Comparison of ENCODE assay signal across 1 cellular context in the genomic region with DNA sequence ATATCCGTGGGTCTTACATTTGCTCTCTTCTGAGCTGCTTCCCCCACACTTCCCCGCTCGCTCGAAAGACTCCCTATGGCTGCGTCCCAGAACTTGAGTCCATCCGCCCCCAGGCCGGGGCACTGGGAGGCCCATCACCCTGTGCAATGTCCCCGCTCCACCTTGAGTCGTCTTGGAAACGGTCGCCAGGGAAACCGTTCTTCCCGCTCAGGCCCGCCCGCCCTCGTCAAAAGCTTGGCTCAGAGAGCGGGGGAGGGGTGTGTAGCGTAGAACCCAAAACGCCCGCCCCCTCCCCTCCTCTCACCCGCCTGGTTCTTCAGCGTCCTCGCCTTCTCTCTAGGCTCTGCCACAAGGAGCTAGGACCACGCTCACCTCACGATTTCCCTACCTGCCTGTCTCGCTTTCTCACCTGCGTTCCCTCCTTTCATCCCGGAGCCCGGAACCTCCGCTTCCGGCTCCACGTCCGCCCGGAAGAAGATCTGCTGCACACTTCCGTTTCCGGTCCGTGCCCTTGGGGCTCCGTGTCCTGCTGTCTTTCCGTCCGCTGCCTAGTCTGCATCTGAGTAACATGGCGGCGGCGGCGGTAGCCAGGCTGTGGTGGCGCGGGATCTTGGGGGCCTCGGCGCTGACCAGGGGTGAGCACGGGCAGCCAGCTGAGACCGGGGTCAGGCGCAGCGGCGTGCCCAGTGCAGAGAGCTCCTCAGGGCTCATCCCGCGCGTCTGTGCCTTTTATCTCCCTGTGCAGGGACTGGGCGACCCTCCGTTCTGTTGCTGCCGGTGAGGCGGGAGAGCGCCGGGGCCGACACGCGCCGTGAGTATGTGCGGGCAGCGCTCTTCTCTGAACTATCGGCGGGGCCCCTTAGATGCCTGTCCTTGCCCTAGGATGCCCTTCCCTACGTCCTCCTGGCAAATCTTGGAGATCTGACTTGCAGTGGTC.
TF ChIP-seq lines count a peak whose summit lies in the region.

A gene (minus strand): TSS at position 447 of the 937 bp plus-strand sequence. CDS start 19 bp downstream, at position 428.
A gene (plus strand): TSS at position 551 of the 937 bp plus-strand sequence. CDS start 18 bp downstream, at position 569.

TF ChIP-seq in GM23338, 12 proteins besides CTCF, POLR2A, EP300 and RAD21:
- TF ChIP-seq, protein P1, sequence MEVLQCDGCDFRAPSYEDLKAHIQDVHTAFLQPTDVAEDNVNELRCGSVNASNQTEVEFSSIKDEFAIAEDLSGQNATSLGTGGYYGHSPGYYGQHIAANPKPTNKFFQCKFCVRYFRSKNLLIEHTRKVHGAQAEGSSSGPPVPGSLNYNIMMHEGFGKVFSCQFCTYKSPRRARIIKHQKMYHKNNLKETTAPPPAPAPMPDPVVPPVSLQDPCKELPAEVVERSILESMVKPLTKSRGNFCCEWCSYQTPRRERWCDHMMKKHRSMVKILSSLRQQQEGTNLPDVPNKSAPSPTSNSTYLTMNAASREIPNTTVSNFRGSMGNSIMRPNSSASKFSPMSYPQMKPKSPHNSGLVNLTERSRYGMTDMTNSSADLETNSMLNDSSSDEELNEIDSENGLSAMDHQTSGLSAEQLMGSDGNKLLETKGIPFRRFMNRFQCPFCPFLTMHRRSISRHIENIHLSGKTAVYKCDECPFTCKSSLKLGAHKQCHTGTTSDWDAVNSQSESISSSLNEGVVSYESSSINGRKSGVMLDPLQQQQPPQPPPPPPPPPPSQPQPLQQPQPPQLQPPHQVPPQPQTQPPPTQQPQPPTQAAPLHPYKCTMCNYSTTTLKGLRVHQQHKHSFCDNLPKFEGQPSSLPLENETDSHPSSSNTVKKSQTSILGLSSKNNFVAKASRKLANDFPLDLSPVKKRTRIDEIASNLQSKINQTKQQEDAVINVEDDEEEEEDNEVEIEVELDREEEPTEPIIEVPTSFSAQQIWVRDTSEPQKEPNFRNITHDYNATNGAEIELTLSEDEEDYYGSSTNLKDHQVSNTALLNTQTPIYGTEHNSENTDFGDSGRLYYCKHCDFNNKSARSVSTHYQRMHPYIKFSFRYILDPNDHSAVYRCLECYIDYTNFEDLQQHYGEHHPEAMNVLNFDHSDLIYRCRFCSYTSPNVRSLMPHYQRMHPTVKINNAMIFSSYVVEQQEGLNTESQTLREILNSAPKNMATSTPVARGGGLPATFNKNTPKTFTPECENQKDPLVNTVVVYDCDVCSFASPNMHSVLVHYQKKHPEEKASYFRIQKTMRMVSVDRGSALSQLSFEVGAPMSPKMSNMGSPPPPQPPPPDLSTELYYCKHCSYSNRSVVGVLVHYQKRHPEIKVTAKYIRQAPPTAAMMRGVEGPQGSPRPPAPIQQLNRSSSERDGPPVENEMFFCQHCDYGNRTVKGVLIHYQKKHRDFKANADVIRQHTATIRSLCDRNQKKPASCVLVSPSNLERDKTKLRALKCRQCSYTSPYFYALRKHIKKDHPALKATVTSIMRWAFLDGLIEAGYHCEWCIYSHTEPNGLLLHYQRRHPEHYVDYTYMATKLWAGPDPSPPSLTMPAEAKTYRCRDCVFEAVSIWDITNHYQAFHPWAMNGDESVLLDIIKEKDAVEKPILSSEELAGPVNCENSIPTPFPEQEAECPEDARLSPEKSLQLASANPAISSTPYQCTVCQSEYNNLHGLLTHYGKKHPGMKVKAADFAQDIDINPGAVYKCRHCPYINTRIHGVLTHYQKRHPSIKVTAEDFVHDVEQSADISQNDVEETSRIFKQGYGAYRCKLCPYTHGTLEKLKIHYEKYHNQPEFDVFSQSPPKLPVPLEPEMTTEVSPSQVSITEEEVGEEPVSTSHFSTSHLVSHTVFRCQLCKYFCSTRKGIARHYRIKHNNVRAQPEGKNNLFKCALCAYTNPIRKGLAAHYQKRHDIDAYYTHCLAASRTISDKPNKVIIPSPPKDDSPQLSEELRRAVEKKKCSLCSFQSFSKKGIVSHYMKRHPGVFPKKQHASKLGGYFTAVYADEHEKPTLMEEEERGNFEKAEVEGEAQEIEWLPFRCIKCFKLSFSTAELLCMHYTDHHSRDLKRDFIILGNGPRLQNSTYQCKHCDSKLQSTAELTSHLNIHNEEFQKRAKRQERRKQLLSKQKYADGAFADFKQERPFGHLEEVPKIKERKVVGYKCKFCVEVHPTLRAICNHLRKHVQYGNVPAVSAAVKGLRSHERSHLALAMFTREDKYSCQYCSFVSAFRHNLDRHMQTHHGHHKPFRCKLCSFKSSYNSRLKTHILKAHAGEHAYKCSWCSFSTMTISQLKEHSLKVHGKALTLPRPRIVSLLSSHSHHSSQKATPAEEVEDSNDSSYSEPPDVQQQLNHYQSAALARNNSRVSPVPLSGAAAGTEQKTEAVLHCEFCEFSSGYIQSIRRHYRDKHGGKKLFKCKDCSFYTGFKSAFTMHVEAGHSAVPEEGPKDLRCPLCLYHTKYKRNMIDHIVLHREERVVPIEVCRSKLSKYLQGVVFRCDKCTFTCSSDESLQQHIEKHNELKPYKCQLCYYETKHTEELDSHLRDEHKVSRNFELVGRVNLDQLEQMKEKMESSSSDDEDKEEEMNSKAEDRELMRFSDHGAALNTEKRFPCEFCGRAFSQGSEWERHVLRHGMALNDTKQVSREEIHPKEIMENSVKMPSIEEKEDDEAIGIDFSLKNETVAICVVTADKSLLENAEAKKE (CRISPR knock-in tag; IDR thresholded peaks at IDR 0.05) = no peak
- TF ChIP-seq POLR2AphosphoS5 (IDR thresholded peaks at IDR 0.05; ENCODE audit: low read depth) (peak; percentile 97), ZNF331 (CRISPR knock-in tag; IDR thresholded peaks at IDR 0.05; ENCODE audit: low read depth) (no peak), CREB1 (CRISPR knock-in tag; IDR thresholded peaks at IDR 0.05; ENCODE audit: low read depth) (peak; percentile 80), NANOG (IDR thresholded peaks at IDR 0.05; ENCODE audit: borderline replicate concordance) (no peak), JUNB (IDR thresholded peaks at IDR 0.05; ENCODE audit: unreplicated experiment) (no peak), EZH2phosphoT487 (IDR thresholded peaks at IDR 0.05; ENCODE audit: unreplicated experiment) (no peak), ZNF114 (CRISPR knock-in tag; IDR thresholded peaks at IDR 0.05) (no peak), STAT1 (IDR thresholded peaks at IDR 0.05; ENCODE audit: unreplicated experiment) (no peak), EZH2 (IDR thresholded peaks at IDR 0.05; ENCODE audit: low read depth, unreplicated experiment) (no peak)
- TF ChIP-seq, protein P2, sequence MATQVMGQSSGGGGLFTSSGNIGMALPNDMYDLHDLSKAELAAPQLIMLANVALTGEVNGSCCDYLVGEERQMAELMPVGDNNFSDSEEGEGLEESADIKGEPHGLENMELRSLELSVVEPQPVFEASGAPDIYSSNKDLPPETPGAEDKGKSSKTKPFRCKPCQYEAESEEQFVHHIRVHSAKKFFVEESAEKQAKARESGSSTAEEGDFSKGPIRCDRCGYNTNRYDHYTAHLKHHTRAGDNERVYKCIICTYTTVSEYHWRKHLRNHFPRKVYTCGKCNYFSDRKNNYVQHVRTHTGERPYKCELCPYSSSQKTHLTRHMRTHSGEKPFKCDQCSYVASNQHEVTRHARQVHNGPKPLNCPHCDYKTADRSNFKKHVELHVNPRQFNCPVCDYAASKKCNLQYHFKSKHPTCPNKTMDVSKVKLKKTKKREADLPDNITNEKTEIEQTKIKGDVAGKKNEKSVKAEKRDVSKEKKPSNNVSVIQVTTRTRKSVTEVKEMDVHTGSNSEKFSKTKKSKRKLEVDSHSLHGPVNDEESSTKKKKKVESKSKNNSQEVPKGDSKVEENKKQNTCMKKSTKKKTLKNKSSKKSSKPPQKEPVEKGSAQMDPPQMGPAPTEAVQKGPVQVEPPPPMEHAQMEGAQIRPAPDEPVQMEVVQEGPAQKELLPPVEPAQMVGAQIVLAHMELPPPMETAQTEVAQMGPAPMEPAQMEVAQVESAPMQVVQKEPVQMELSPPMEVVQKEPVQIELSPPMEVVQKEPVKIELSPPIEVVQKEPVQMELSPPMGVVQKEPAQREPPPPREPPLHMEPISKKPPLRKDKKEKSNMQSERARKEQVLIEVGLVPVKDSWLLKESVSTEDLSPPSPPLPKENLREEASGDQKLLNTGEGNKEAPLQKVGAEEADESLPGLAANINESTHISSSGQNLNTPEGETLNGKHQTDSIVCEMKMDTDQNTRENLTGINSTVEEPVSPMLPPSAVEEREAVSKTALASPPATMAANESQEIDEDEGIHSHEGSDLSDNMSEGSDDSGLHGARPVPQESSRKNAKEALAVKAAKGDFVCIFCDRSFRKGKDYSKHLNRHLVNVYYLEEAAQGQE (IDR thresholded peaks at IDR 0.05; ENCODE audit: unreplicated experiment) = no peak
- TF ChIP-seq, protein P3, sequence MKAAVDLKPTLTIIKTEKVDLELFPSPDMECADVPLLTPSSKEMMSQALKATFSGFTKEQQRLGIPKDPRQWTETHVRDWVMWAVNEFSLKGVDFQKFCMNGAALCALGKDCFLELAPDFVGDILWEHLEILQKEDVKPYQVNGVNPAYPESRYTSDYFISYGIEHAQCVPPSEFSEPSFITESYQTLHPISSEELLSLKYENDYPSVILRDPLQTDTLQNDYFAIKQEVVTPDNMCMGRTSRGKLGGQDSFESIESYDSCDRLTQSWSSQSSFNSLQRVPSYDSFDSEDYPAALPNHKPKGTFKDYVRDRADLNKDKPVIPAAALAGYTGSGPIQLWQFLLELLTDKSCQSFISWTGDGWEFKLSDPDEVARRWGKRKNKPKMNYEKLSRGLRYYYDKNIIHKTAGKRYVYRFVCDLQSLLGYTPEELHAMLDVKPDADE (IDR thresholded peaks at IDR 0.05) = peak; percentile 94
